22 cellular contexts compared by ENCODE assay signal in the genomic region with DNA sequence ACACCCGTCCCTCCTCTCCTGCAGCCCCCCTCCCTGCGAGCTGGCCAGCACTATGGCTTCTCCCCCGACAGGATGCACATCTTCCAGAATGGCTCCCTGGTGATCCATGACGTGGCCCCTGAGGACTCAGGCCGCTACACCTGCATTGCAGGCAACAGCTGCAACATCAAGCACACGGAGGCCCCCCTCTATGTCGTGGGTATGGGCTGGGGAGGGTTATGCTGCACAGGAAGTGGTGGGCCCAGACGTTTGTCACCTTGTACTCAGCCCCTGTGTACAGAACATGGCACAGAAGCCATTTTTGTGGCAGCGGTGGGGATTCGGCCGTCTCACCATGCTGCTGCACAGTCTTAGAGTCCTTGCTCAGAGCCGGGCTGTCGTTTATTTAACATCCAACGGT.
DNase-seq lines count a peak whose midpoint lies in the region; ATAC-seq and TF ChIP-seq lines count a peak whose summit lies in the region.
"Had no signal": no experiment of that assay in that cellular context is flagged by ENCODE, and none has a peak within 500 bp of the region (broad histone marks: within the 10 kb centered on the region; RNA-seq: fewer than 3 reads in every experiment).

No MANE protein-coding gene starts in this region.

- peaks cover 19% of the 10 kb centered on the region for H3K4me1 Mint-ChIP-seq in activated naive CD8-positive, alpha-beta T cell treated with anti-CD3 and anti-CD28 coated beads, Interleukin-2, amount 50 U/mL, for 24 hours
- peaks cover 28% of the 10 kb centered on the region for H3K4me1 Mint-ChIP-seq in nephron progenitor cell

- peak; percentile 46 for ATAC-seq in activated naive CD8-positive, alpha-beta T cell treated with anti-CD3 and anti-CD28 coated beads, Interleukin-2, amount 50 U/mL, for 24 hours
- no peak for ATAC-seq in GM21723 (IDR thresholded peaks at IDR 0.05; ENCODE audit: unreplicated experiment)
- no peak for ATAC-seq in GM21576 (IDR thresholded peaks at IDR 0.05; ENCODE audit: unreplicated experiment)
- ATAC-seq: left lobe of liver had no signal

- H3K36me3 Mint-ChIP-seq in activated naive CD8-positive, alpha-beta T cell treated with anti-CD3 and anti-CD28 coated beads, Interleukin-2, amount 50 U/mL, for 24 hours (ENCODE audit: low read depth), result no peaks in the 10 kb centered on the region
- H3K36me3 Mint-ChIP-seq in nephron progenitor cell (ENCODE audit: low read depth), result peaks cover 23% of the 10 kb centered on the region
- H3K36me3 Mint-ChIP-seq: brain had no signal

- no peak for TF ChIP-seq CTCF in nephron progenitor cell (IDR thresholded peaks at IDR 0.05)

- H3K4me3 Mint-ChIP-seq in activated naive CD8-positive, alpha-beta T cell treated with anti-CD3 and anti-CD28 coated beads, Interleukin-2, amount 50 U/mL, for 24 hours, result peak overlapping the region; percentile 24
- no peak overlapping the region for H3K4me3 Mint-ChIP-seq in nephron progenitor cell
- H3K4me3 Mint-ChIP-seq: activated B cell treated with CpG ODN at 0.5 μM for 24 hours; brain; T-helper 2 cell treated with Interferon-gamma antibody and Interleukin-4, amounts not matched to agents 5 μg/mL and 100 μg/mL, for 36 hours had no signal

- DNase-seq in stimulated activated naive CD4-positive, alpha-beta T cell (lab: John Stamatoyannopoulos, UW), result peak in 4 of 6 experiments; percentile 14 to 52 (median 18)
- DNase-seq in stimulated activated naive CD4-positive, alpha-beta T cell treated with Interleukin-2 at 50 U/mL for 16 hours (lab: John Stamatoyannopoulos, UW), result no peak
- peak; percentile 23 for DNase-seq in activated naive CD8-positive, alpha-beta T cell treated with anti-CD3 and anti-CD28 coated beads, Interleukin-2, amount 50 U/mL, for 24 hours
- DNase-seq in nephron progenitor cell (no peak), NCI-H1436 (lab: John Stamatoyannopoulos, UW) (no peak), iPS-NIHi11 (ENCODE audit: low spot score) (no peak)
- DNase-seq: activated B cell treated with CpG ODN at 0.5 μM for 24 hours, C1 segment of cervical spinal cord, colonic mucosa, DMS 273 treated with DMSO at 0.1 percent for 48 hours, MM.1S, NCI-H1930, NCI-H2227 treated with DMSO at 0.1 percent for 48 hours, NCI-H748 treated with DMSO at 0.1 percent for 48 hours, PC-9, uterus had no signal

- H3K27ac Mint-ChIP-seq in activated naive CD8-positive, alpha-beta T cell treated with anti-CD3 and anti-CD28 coated beads, Interleukin-2, amount 50 U/mL, for 24 hours, result peak overlapping the region; percentile 85
- H3K27ac Mint-ChIP-seq in nephron progenitor cell, result peak overlapping the region; percentile 80
- H3K27ac Mint-ChIP-seq: activated B cell treated with CpG ODN at 0.5 μM for 24 hours; progenitor cell of endocrine pancreas; T-helper 2 cell treated with Interferon-gamma antibody and Interleukin-4, amounts not matched to agents 5 μg/mL and 100 μg/mL, for 36 hours had no signal

- H3K27me3 Mint-ChIP-seq in activated naive CD8-positive, alpha-beta T cell treated with anti-CD3 and anti-CD28 coated beads, Interleukin-2, amount 50 U/mL, for 24 hours, result no peaks in the 10 kb centered on the region
- no peaks in the 10 kb centered on the region for H3K27me3 Mint-ChIP-seq in nephron progenitor cell (ENCODE audit: low read depth, poor library complexity)
- H3K27me3 Mint-ChIP-seq: activated B cell treated with CpG ODN at 0.5 μM for 24 hours, brain, progenitor cell of endocrine pancreas had no signal

- no peaks in the 10 kb centered on the region for H3K9me3 Mint-ChIP-seq in activated naive CD8-positive, alpha-beta T cell treated with anti-CD3 and anti-CD28 coated beads, Interleukin-2, amount 50 U/mL, for 24 hours
- H3K9me3 Mint-ChIP-seq in nephron progenitor cell, result no peaks in the 10 kb centered on the region
- H3K9me3 Mint-ChIP-seq: activated B cell treated with CpG ODN at 0.5 μM for 24 hours; brain; T-helper 2 cell treated with Interferon-gamma antibody and Interleukin-4, amounts not matched to agents 5 μg/mL and 100 μg/mL, for 36 hours had no signal

Comparison
In these comparisons a context has a peak if more than half of its experiments do, and no peak if none do; other contexts are left out.
1. DNase-seq: peak in stimulated activated naive CD4-positive, alpha-beta T cell (4 of 6) and activated naive CD8-positive, alpha-beta T cell treated with anti-CD3 and anti-CD28 coated beads, Interleukin-2, amount 50 U/mL, for 24 hours (single experiment); none in stimulated activated naive CD4-positive, alpha-beta T cell treated with Interleukin-2 at 50 U/mL for 16 hours (single experiment), nephron progenitor cell (single experiment), NCI-H1436 (single experiment) and iPS-NIHi11 (single experiment).